ENCODE assay signal across 26 cellular contexts in genomic region chr20:11780765-11781369, GRCh38.
A peak's percentile ranks its signal among the peaks of the same experiment; 100 is the strongest.
DNase-seq lines count a peak whose midpoint lies in the region; ATAC-seq, FAIRE-seq and TF ChIP-seq lines count a peak whose summit lies in the region.
"Had no signal": no experiment of that assay in that cellular context is flagged by ENCODE, and none has a peak within 500 bp of the region (broad histone marks: within the 10 kb centered on the region; RNA-seq: fewer than 3 reads in every experiment).

No MANE protein-coding gene starts in this region.

- H3K4me1 ChIP-seq in A549, result no peaks in the 10 kb centered on the region
- H3K4me1 ChIP-seq: adrenal gland, prostate gland had no signal

- CTCF ChIA-PET in A549 (lab: Yijun Ruan, JAX), result interaction anchor here (0.6 to 1.3 kb wide), 3 partner anchors 9 to 1896 kb away, joined by 3 to 4 read pairs (median 3); no protein-coding TSS in a partner anchor

- H3K27ac ChIP-seq in A549, result no peak overlapping the region
- H3K27ac ChIP-seq: adrenal gland, neutrophil, prostate gland, SK-N-MC, transverse colon had no signal

- H3K4me2 ChIP-seq in A549, result no peak overlapping the region

- 38% methylated on average over 2 of the region's 2 CpGs for WGBS in A549 (ENCODE audit: missing lambda C conversion rate)

- ATAC-seq in A549 (no peak), GM19023 (IDR thresholded peaks at IDR 0.05; ENCODE audit: unreplicated experiment) (peak; percentile 66), HG02678 (IDR thresholded peaks at IDR 0.05; ENCODE audit: unreplicated experiment) (peak; percentile 75), HG03196 (IDR thresholded peaks at IDR 0.05; ENCODE audit: unreplicated experiment) (peak; percentile 73)
- ATAC-seq: activated CD4-positive, alpha-beta T cell treated with anti-CD3 and anti-CD28 coated beads for 36 hours; T-helper 17 cell had no signal

- POLR2A ChIA-PET in A549 (lab: Yijun Ruan, JAX), result no interaction called here

- no peak for TF ChIP-seq RAD21 in A549 (conservative IDR thresholded peaks at IDR 0.05 in 1 of 2, IDR thresholded peaks at IDR 0.05 in 1 of 2)

- H3K9me3 ChIP-seq in A549, result no peaks in the 10 kb centered on the region
- H3K9me3 ChIP-seq in MG63, result 0 out of 2 replicates have a peak, but pooled peaks cover 2% of the 10 kb centered on the region
- H3K9me3 ChIP-seq: adrenal gland, neutrophil, prostate gland, transverse colon had no signal

- no peaks in the 10 kb centered on the region for H3K27me3 ChIP-seq in MG63
- H3K27me3 ChIP-seq: adrenal gland, neutrophil, transverse colon had no signal

- DNase-seq in A549 (ENCODE audit: low read depth in 1 of 2, low spot score in 1 of 2) (no peak), MG63 (no peak), iPS-NIHi11 (ENCODE audit: low spot score) (no peak), NCI-H1417 (lab: John Stamatoyannopoulos, UW) (no peak)
- DNase-seq in stimulated activated naive CD4-positive, alpha-beta T cell treated with Interleukin-2 at 50 U/mL for 16 hours (lab: John Stamatoyannopoulos, UW), result no peak
- DNase-seq: 8988T; activated CD4-positive, alpha-beta T cell treated with anti-CD3 and anti-CD28 coated beads for 36 hours; activated naive CD4-positive, alpha-beta T cell treated with Interleukin-2 at 50 U/mL for 16 hours; activated T-cell treated with anti-CD3 and anti-CD28 coated beads, Interleukin-2, amount 50 U/mL, for 24 hours; adrenal gland; CD4-positive, alpha-beta memory T cell; H7; head of caudate nucleus; kidney glomerular epithelial cell; NCI-H1105 treated with DMSO at 0.1 percent for 48 hours; NCI-H2081 treated with DMSO at 0.1 percent for 48 hours; NCI-H774; T-helper 17 cell; transverse colon had no signal

- H3K4me3 ChIP-seq in A549 (no peak overlapping the region), MG63 (no peak overlapping the region)
- H3K4me3 ChIP-seq: adrenal gland, lung, prostate gland, SK-N-MC, transverse colon had no signal

- FAIRE-seq in A549 (lab: Jason Lieb, UNC), result no peak

- TF ChIP-seq POLR2A in A549 (IDR thresholded peaks at IDR 0.05; ENCODE audit: low read length), result no peak

- TF ChIP-seq CTCF in A549 (IDR thresholded peaks at IDR 0.05), result no peak

- H3K36me3 ChIP-seq in MG63, result no peaks in the 10 kb centered on the region
- H3K36me3 ChIP-seq: adrenal gland, neutrophil, prostate gland, transverse colon had no signal

- TF ChIP-seq EP300 in A549 (IDR thresholded peaks at IDR 0.05), result no peak

TF ChIP-seq in A549, 52 proteins besides CTCF, POLR2A, EP300 and RAD21:
- TF ChIP-seq ZFP36 (IDR thresholded peaks at IDR 0.05; ENCODE audit: borderline replicate concordance, partially characterized antibody) (no peak), MAFK (IDR thresholded peaks at IDR 0.05; ENCODE audit: partially characterized antibody) (peak; percentile 70)

Comparison
In these comparisons a context has a peak if more than half of its experiments do, and no peak if none do; other contexts are left out.
1. ATAC-seq: peak in GM19023 (single experiment), HG02678 (single experiment) and HG03196 (single experiment); none in A549 (0 of 2).